In the genomic region with DNA sequence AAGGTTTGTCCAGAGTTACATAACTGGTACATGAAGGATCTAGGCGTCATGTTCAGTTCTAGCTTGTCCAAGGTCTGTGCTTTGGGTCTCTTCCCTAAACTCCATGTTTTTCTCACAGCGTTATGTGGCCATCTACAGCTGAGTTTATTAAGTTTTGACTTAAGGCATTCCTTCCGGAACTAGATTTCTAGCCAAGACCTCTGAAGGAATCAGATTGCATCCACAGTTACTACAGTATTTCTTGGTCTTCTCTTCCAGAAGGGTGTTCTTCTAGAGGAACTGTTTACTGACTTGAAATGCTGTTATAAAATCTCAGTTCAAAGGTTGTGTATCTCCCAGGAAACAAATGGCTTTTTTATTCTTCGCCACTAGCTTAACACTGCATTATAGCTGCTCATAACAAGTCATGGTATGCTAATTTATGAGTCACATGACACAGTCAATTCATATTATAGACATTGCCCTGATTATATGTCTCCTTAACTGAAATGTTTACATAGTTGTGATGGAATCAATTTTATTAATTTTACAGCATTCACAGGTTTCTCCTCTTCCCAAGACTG, we compare ENCODE assay signal across 21 cellular contexts.
A peak's percentile ranks its signal among the peaks of the same experiment; 100 is the strongest.
DNase-seq lines count a peak whose midpoint lies in the region; ATAC-seq lines count a peak whose summit lies in the region.
"Had no signal": no experiment of that assay in that cellular context is flagged by ENCODE, and none has a peak within 500 bp of the region (broad histone marks: within the 10 kb centered on the region; RNA-seq: fewer than 3 reads in every experiment).

No MANE protein-coding gene starts in this region.

- H3K36me3 ChIP-seq in muscle layer of duodenum (ENCODE audit: control insufficient read depth in 1 of 2, insufficient read depth in 2 of 2, low read length in 2 of 2), result no peaks in the 10 kb centered on the region
- H3K36me3 ChIP-seq: heart left ventricle, neural progenitor cell had no signal

- H3K4me1 ChIP-seq in muscle layer of duodenum (ENCODE audit: control insufficient read depth in 1 of 2, insufficient read depth in 2 of 2, low read length in 2 of 2), result peaks cover 0 to 6% of the 10 kb centered on the region in 2 donors
- H3K4me1 ChIP-seq: heart left ventricle, psoas muscle had no signal

- peak; percentile 31 for DNase-seq in NCI-H345 treated with DMSO at 0.1 percent for 48 hours (lab: John Stamatoyannopoulos, UW; ENCODE audit: unreplicated experiment)
- DNase-seq in NCI-H345 (lab: John Stamatoyannopoulos, UW), result no peak
- DNase-seq in NCI-H1417 treated with DMSO at 0.1 percent for 48 hours (lab: John Stamatoyannopoulos, UW), result peak; percentile 81
- DNase-seq in fibroblast of gingiva (ENCODE audit: low read depth), result peak; percentile 37
- no peak for DNase-seq in retina
- DNase-seq: activated CD4-positive, alpha-beta T cell treated with anti-CD3 and anti-CD28 coated beads, Interleukin-2, amount 50 U/mL, for 4 hours; activated gamma-delta T cell; activated naive CD8-positive, alpha-beta T cell treated with anti-CD3 and anti-CD28 coated beads, Interleukin-2, amount 50 U/mL, for 24 hours; endodermal cell; H9; heart left ventricle; NCI-H524; psoas muscle; stimulated activated CD4-positive, alpha-beta T cell treated with anti-CD3 and anti-CD28 coated beads, Interleukin-1b, Interleukin-23, amount 100 ng/mL, for 48 hours; substantia nigra had no signal

- no peaks in the 10 kb centered on the region for H3K27me3 ChIP-seq in muscle layer of duodenum (ENCODE audit: low read depth, low read length)
- H3K27me3 ChIP-seq: neural progenitor cell had no signal

- H3K27ac ChIP-seq in muscle layer of duodenum (ENCODE audit: low read length), result peak overlapping the region; percentile 26
- H3K27ac ChIP-seq: heart left ventricle, HL-60, neural progenitor cell, psoas muscle had no signal

- no peaks in the 10 kb centered on the region for H3K9me3 ChIP-seq in muscle layer of duodenum (ENCODE audit: control insufficient read depth in 1 of 2, low read length in 2 of 2)
- H3K9me3 ChIP-seq: heart left ventricle, psoas muscle had no signal

- H3K4me3 ChIP-seq in muscle layer of duodenum (ENCODE audit: low read depth in 1 of 2, low read length in 2 of 2), result peak overlapping the region in 1 of 2 donors; percentile 3
- H3K4me3 ChIP-seq: heart left ventricle, neural progenitor cell, psoas muscle had no signal

- ATAC-seq in GM19035 (IDR thresholded peaks at IDR 0.05; ENCODE audit: unreplicated experiment) (no peak), GM19351 (IDR thresholded peaks at IDR 0.05; ENCODE audit: unreplicated experiment) (no peak)
- ATAC-seq: activated naive CD8-positive, alpha-beta T cell treated with anti-CD3 and anti-CD28 coated beads, Interleukin-2, amount 50 U/mL, for 24 hours; heart left ventricle; psoas muscle; SK-N-SH treated with all-trans-retinoic acid at 6 μM for 48 hours had no signal

Comparison
In these comparisons a context has a peak if more than half of its experiments do, and no peak if none do; other contexts are left out.
1. DNase-seq: peak in NCI-H345 treated with DMSO at 0.1 percent for 48 hours (single experiment), NCI-H1417 treated with DMSO at 0.1 percent for 48 hours (single experiment) and fibroblast of gingiva (single experiment); none in NCI-H345 (single experiment) and retina (single experiment).